19 cellular contexts compared by ENCODE assay signal in genomic region chr11:34145073-34145472, GRCh38. TPM values are rescaled to one million over a fixed set of nuclear protein-coding genes. Genes with fewer than 3 reads are reported as not detected.
DNase-seq lines count a peak whose midpoint lies in the region; ATAC-seq and TF ChIP-seq lines count a peak whose summit lies in the region.
"Had no signal": no experiment of that assay in that cellular context is flagged by ENCODE, and none has a peak within 500 bp of the region (broad histone marks: within the 10 kb centered on the region; RNA-seq: fewer than 3 reads in every experiment).

No MANE protein-coding gene starts in this region.

- H3K27me3 ChIP-seq in adrenal gland = no peaks in the 10 kb centered on the region
- H3K27me3 ChIP-seq: brain microvascular endothelial cell, gastroesophageal sphincter, stomach had no signal

- no peaks in the 10 kb centered on the region for H3K27me3 Mint-ChIP-seq in stimulated activated naive B cell treated with anti-CD40 and anti-IgM and Interleukin-4, amounts not matched to agents 10 μg/mL and 1 μg/mL and 100 μg/mL, for 72 hours

- H3K4me1 ChIP-seq in adrenal gland (replicated peaks in 1 of 2) = no peaks in the 10 kb centered on the region
- H3K4me1 ChIP-seq: gastroesophageal sphincter, stomach had no signal

- H3K27ac ChIP-seq in adrenal gland = no peak overlapping the region
- H3K27ac ChIP-seq: brain microvascular endothelial cell, gastroesophageal sphincter, PC-9, skin epidermis, stomach had no signal

- H3K27ac Mint-ChIP-seq in stimulated activated naive B cell treated with anti-CD40 and anti-IgM and Interleukin-4, amounts not matched to agents 10 μg/mL and 1 μg/mL and 100 μg/mL, for 72 hours = peak overlapping the region; percentile 37
- H3K27ac Mint-ChIP-seq: activated naive CD4-positive, alpha-beta T cell treated with anti-CD3 and anti-CD28 coated beads for 36 hours; mesothelial cell of epicardium had no signal

- H3K36me3 ChIP-seq in adrenal gland (replicated peaks in 1 of 2) = peaks cover 0 to 93% of the 10 kb centered on the region in 2 donors

- WGBS in adrenal gland, 4 donors = 64 to 82% (median 70%) methylated on average over 2 to 5 of the region's 5 CpGs

- peak; percentile 48 for ATAC-seq in GM21717 (IDR thresholded peaks at IDR 0.05; ENCODE audit: unreplicated experiment)
- ATAC-seq in HG03354 (IDR thresholded peaks at IDR 0.05; ENCODE audit: poor library complexity, severe bottlenecking, unreplicated experiment) = peak; percentile 47
- peak; percentile 54 to 57 for ATAC-seq in stimulated activated naive B cell treated with anti-CD40 and anti-IgM and Interleukin-4, amounts not matched to agents 10 μg/mL and 1 μg/mL and 100 μg/mL, for 72 hours (replicated peaks)
- ATAC-seq: gastroesophageal sphincter, HCT116, SK-N-SH treated with all-trans-retinoic acid at 6 μM for 48 hours had no signal

- no peak for TF ChIP-seq CTCF in adrenal gland (IDR thresholded peaks at IDR 0.05)

- no peaks in the 10 kb centered on the region for H3K9me3 Mint-ChIP-seq in stimulated activated naive B cell treated with anti-CD40 and anti-IgM and Interleukin-4, amounts not matched to agents 10 μg/mL and 1 μg/mL and 100 μg/mL, for 72 hours
- H3K9me3 Mint-ChIP-seq: activated naive CD4-positive, alpha-beta T cell treated with anti-CD3 and anti-CD28 coated beads for 36 hours; mesothelial cell of epicardium had no signal

- peaks cover 14 to 25% of the 10 kb centered on the region in 2 donors for H3K4me1 Mint-ChIP-seq in stimulated activated naive B cell treated with anti-CD40 and anti-IgM and Interleukin-4, amounts not matched to agents 10 μg/mL and 1 μg/mL and 100 μg/mL, for 72 hours
- H3K4me1 Mint-ChIP-seq: mesothelial cell of epicardium had no signal

- no peak for TF ChIP-seq POLR2A in adrenal gland (IDR thresholded peaks at IDR 0.05)

- intact Hi-C loops in adrenal gland (cut with DNase I) = loop anchor here in 1 of 2 donors (10.0 kb wide), 1 partner anchor 150 kb away; no protein-coding TSS in a partner anchor

- H3K36me3 Mint-ChIP-seq in stimulated activated naive B cell treated with anti-CD40 and anti-IgM and Interleukin-4, amounts not matched to agents 10 μg/mL and 1 μg/mL and 100 μg/mL, for 72 hours = peaks cover 52 to 75% of the 10 kb centered on the region in 2 donors

- H3K4me3 ChIP-seq in adrenal gland = no peak overlapping the region
- H3K4me3 ChIP-seq: gastroesophageal sphincter, PC-9, skin epidermis, stomach had no signal

- peak; percentile 39 for DNase-seq in activated effector memory CD4-positive, alpha-beta T cell treated with anti-CD3 and anti-CD28 coated beads, Interleukin-2, amount 50 U/mL, for 16 hours
- no peak for DNase-seq in activated effector memory CD4-positive, alpha-beta T cell treated with Interleukin-2 at 50 U/mL for 16 hours
- DNase-seq in stimulated activated naive B cell treated with anti-CD40 and anti-IgM and Interleukin-4, amounts not matched to agents 10 μg/mL and 1 μg/mL and 100 μg/mL, for 72 hours = no peak
- no peak for DNase-seq in NK-92 treated with Interleukin-12 subunit alpha and Interleukin-12 subunit beta, amount 100 ng/mL, for 24 hours (lab: John Stamatoyannopoulos, UW)
- DNase-seq in KG1 (lab: John Stamatoyannopoulos, UW) (no peak), adrenal gland (no peak)
- DNase-seq: activated naive CD4-positive, alpha-beta T cell treated with anti-CD3 and anti-CD28 coated beads for 36 hours; brain microvascular endothelial cell; NCI-H1417; nucleus accumbens; PC-9; stomach had no signal

- H3K4me3 Mint-ChIP-seq in stimulated activated naive B cell treated with anti-CD40 and anti-IgM and Interleukin-4, amounts not matched to agents 10 μg/mL and 1 μg/mL and 100 μg/mL, for 72 hours = no peak overlapping the region
- H3K4me3 Mint-ChIP-seq: activated naive CD4-positive, alpha-beta T cell treated with anti-CD3 and anti-CD28 coated beads for 36 hours; mesothelial cell of epicardium had no signal

- no peaks in the 10 kb centered on the region for H3K9me3 ChIP-seq in adrenal gland (replicated peaks in 1 of 3)
- H3K9me3 ChIP-seq: gastroesophageal sphincter, stomach had no signal

RNA-seq across cellular contexts. Expression of gene NAT10, which starts 39.6 kb away (rescaled TPM):
- 10 to 100 TPM; 16.8 to 53.7 (median 33.8) TPM for total RNA-seq in adrenal gland
- 10 to 100 TPM; 48.9 to 65.2 (median 49.9) TPM for polyA plus RNA-seq in adrenal gland
